ENCODE assay signal across 1 cellular context in the genomic region with DNA sequence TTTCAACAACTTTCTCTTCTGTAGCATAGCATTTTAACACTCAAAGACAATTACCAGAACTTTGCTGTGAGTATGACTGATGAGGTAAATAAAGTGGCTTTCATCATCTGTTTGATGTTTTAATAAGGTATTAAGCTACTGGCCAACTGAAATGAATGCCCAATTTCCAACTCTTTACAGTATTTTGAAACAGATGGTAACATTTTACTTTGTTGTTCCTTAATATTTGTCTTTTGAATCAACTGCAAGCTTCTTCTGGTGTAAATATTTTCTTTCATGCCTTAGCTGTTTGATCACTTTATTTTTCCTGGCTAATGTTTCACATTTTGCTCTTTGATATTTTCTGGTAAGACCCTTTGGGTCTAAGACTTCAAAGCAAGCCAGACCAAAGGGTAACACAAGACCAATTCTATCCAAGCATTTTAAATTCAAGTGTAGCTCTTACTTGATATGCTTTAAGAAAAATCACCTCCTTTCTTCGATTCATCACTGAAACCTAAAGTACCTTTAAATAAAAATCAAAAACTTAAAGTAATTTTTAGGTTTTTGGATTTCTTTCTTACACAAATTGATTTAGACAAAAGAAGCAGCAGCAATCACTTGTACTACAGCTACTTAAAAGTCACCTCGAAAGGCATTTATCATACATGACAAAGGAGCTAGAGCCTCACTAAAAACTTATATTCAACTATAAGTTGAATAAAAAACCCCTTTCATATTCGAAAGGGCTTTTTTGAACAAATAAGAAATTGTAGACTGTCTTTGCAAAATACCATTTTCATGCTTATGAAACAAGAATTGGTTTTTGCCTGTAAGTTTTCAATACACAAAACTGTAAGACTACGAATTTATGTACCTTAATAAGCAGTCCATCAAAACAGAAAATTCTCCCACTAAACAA.
TF ChIP-seq lines count a peak whose summit lies in the region.

No MANE protein-coding gene starts in this region.

TF ChIP-seq in HepG2, 621 proteins besides CTCF, POLR2A, EP300 and RAD21 (continued from another document and continues in another):
- TF ChIP-seq, protein P1, sequence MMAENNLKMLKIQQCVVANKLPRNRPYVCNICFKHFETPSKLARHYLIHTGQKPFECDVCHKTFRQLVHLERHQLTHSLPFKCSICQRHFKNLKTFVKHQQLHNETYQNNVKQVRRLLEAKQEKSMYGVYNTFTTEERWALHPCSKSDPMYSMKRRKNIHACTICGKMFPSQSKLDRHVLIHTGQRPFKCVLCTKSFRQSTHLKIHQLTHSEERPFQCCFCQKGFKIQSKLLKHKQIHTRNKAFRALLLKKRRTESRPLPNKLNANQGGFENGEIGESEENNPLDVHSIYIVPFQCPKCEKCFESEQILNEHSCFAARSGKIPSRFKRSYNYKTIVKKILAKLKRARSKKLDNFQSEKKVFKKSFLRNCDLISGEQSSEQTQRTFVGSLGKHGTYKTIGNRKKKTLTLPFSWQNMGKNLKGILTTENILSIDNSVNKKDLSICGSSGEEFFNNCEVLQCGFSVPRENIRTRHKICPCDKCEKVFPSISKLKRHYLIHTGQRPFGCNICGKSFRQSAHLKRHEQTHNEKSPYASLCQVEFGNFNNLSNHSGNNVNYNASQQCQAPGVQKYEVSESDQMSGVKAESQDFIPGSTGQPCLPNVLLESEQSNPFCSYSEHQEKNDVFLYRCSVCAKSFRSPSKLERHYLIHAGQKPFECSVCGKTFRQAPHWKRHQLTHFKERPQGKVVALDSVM (CRISPR knock-in tag; IDR thresholded peaks at IDR 0.05), result no peak
- no peak for TF ChIP-seq FOXC1 (CRISPR knock-in tag; IDR thresholded peaks at IDR 0.05; ENCODE audit: borderline replicate concordance)
- TF ChIP-seq RORA (CRISPR knock-in tag; IDR thresholded peaks at IDR 0.05), result no peak
- TF ChIP-seq ZNF562 (CRISPR knock-in tag; IDR thresholded peaks at IDR 0.05; ENCODE audit: borderline replicate concordance), result no peak
- no peak for TF ChIP-seq DNMT1 (CRISPR knock-in tag; IDR thresholded peaks at IDR 0.05)
- peak; percentile 100 for TF ChIP-seq TCF7L2 (IDR thresholded peaks at IDR 0.05; ENCODE audit: low read depth, low read length)
- TF ChIP-seq, protein P2, sequence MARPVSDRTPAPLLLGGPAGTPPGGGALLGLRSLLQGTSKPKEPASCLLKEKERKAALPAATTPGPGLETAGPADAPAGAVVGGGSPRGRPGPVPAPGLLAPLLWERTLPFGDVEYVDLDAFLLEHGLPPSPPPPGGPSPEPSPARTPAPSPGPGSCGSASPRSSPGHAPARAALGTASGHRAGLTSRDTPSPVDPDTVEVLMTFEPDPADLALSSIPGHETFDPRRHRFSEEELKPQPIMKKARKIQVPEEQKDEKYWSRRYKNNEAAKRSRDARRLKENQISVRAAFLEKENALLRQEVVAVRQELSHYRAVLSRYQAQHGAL (CRISPR knock-in tag; IDR thresholded peaks at IDR 0.05; ENCODE audit: not compliant biosample characterization), result no peak
- TF ChIP-seq, protein P3, sequence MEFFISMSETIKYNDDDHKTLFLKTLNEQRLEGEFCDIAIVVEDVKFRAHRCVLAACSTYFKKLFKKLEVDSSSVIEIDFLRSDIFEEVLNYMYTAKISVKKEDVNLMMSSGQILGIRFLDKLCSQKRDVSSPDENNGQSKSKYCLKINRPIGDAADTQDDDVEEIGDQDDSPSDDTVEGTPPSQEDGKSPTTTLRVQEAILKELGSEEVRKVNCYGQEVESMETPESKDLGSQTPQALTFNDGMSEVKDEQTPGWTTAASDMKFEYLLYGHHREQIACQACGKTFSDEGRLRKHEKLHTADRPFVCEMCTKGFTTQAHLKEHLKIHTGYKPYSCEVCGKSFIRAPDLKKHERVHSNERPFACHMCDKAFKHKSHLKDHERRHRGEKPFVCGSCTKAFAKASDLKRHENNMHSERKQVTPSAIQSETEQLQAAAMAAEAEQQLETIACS (CRISPR knock-in tag; IDR thresholded peaks at IDR 0.05), result no peak
- TF ChIP-seq NPAS2 (CRISPR knock-in tag; IDR thresholded peaks at IDR 0.05; ENCODE audit: borderline replicate concordance), result no peak
- TF ChIP-seq, protein P4, sequence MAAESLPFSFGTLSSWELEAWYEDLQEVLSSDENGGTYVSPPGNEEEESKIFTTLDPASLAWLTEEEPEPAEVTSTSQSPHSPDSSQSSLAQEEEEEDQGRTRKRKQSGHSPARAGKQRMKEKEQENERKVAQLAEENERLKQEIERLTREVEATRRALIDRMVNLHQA (CRISPR knock-in tag; IDR thresholded peaks at IDR 0.05), result peak; percentile 78; the same call in 1 of the 2 replicates
- peak; percentile 50; the same call in 1 of the 2 replicates for TF ChIP-seq SP5 (CRISPR knock-in tag; IDR thresholded peaks at IDR 0.05; ENCODE audit: borderline replicate concordance, low read depth)
- TF ChIP-seq, protein P5, sequence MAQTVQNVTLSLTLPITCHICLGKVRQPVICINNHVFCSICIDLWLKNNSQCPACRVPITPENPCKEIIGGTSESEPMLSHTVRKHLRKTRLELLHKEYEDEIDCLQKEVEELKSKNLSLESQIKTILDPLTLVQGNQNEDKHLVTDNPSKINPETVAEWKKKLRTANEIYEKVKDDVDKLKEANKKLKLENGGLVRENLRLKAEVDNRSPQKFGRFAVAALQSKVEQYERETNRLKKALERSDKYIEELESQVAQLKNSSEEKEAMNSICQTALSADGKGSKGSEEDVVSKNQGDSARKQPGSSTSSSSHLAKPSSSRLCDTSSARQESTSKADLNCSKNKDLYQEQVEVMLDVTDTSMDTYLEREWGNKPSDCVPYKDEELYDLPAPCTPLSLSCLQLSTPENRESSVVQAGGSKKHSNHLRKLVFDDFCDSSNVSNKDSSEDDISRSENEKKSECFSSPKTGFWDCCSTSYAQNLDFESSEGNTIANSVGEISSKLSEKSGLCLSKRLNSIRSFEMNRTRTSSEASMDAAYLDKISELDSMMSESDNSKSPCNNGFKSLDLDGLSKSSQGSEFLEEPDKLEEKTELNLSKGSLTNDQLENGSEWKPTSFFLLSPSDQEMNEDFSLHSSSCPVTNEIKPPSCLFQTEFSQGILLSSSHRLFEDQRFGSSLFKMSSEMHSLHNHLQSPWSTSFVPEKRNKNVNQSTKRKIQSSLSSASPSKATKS (CRISPR knock-in tag; IDR thresholded peaks at IDR 0.05), result no peak
- peak; percentile 86 for TF ChIP-seq SMAD3 (CRISPR knock-in tag; IDR thresholded peaks at IDR 0.05)
- no peak for TF ChIP-seq ZC3H13 (CRISPR knock-in tag; IDR thresholded peaks at IDR 0.05)
- no peak for TF ChIP-seq ZNF766 (CRISPR knock-in tag; IDR thresholded peaks at IDR 0.05; ENCODE audit: borderline replicate concordance)
- TF ChIP-seq GLI4 (CRISPR knock-in tag; IDR thresholded peaks at IDR 0.05; ENCODE audit: borderline replicate concordance), result no peak
- no peak for TF ChIP-seq CCDC6 (CRISPR knock-in tag; IDR thresholded peaks at IDR 0.05)
- TF ChIP-seq, protein P6, sequence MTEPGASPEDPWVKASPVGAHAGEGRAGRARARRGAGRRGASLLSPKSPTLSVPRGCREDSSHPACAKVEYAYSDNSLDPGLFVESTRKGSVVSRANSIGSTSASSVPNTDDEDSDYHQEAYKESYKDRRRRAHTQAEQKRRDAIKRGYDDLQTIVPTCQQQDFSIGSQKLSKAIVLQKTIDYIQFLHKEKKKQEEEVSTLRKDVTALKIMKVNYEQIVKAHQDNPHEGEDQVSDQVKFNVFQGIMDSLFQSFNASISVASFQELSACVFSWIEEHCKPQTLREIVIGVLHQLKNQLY (CRISPR knock-in tag; IDR thresholded peaks at IDR 0.05), result peak; percentile 63; the same call in 1 of the 2 replicates
- TF ChIP-seq, protein P7, sequence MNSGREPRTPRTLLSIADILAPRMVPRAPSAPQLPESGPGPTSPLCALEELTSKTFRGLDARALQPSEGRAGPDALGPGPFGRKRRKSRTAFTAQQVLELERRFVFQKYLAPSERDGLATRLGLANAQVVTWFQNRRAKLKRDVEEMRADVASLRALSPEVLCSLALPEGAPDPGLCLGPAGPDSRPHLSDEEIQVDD (CRISPR knock-in tag; IDR thresholded peaks at IDR 0.05; ENCODE audit: borderline replicate concordance), result no peak
- TF ChIP-seq, protein P8, sequence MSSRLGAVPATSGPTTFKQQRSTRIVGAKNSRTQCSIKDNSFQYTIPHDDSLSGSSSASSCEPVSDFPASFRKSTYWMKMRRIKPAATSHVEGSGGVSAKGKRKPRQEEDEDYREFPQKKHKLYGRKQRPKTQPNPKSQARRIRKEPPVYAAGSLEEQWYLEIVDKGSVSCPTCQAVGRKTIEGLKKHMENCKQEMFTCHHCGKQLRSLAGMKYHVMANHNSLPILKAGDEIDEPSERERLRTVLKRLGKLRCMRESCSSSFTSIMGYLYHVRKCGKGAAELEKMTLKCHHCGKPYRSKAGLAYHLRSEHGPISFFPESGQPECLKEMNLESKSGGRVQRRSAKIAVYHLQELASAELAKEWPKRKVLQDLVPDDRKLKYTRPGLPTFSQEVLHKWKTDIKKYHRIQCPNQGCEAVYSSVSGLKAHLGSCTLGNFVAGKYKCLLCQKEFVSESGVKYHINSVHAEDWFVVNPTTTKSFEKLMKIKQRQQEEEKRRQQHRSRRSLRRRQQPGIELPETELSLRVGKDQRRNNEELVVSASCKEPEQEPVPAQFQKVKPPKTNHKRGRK (CRISPR knock-in tag; IDR thresholded peaks at IDR 0.05), result no peak
- TF ChIP-seq SOX13 (IDR thresholded peaks at IDR 0.05), result peak; percentile 69
- TF ChIP-seq SOX13 (CRISPR knock-in tag; conservative IDR thresholded peaks at IDR 0.05 in 1 of 2, IDR thresholded peaks at IDR 0.05 in 1 of 2), result peak in 1 of 2 experiments; percentile 91; a peak in 2 of 4 replicates
- no peak for TF ChIP-seq ZFYVE20 (CRISPR knock-in tag; IDR thresholded peaks at IDR 0.05; ENCODE audit: borderline replicate concordance, low read depth)
- TF ChIP-seq PCBP2 (optimal IDR thresholded peaks at IDR 0.05; ENCODE audit: low read depth, low read length, poor library complexity, severe bottlenecking), result no peak
- TF ChIP-seq, protein P9, sequence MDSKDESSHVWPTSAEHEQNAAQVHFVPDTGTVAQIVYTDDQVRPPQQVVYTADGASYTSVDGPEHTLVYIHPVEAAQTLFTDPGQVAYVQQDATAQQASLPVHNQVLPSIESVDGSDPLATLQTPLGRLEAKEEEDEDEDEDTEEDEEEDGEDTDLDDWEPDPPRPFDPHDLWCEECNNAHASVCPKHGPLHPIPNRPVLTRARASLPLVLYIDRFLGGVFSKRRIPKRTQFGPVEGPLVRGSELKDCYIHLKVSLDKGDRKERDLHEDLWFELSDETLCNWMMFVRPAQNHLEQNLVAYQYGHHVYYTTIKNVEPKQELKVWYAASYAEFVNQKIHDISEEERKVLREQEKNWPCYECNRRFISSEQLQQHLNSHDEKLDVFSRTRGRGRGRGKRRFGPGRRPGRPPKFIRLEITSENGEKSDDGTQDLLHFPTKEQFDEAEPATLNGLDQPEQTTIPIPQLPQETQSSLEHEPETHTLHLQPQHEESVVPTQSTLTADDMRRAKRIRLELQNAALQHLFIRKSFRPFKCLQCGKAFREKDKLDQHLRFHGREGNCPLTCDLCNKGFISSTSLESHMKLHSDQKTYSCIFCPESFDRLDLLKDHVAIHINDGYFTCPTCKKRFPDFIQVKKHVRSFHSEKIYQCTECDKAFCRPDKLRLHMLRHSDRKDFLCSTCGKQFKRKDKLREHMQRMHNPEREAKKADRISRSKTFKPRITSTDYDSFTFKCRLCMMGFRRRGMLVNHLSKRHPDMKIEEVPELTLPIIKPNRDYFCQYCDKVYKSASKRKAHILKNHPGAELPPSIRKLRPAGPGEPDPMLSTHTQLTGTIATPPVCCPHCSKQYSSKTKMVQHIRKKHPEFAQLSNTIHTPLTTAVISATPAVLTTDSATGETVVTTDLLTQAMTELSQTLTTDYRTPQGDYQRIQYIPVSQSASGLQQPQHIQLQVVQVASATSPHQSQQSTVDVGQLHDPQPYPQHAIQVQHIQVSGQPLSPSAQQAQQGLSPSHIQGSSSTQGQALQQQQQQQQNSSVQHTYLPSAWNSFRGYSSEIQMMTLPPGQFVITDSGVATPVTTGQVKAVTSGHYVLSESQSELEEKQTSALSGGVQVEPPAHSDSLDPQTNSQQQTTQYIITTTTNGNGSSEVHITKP (CRISPR knock-in tag; IDR thresholded peaks at IDR 0.05; ENCODE audit: low read depth), result no peak
- TF ChIP-seq ZBTB21 (CRISPR knock-in tag; IDR thresholded peaks at IDR 0.05), result no peak
- TF ChIP-seq ZNF543 (CRISPR knock-in tag; IDR thresholded peaks at IDR 0.05), result no peak
- TF ChIP-seq ZNF614 (CRISPR knock-in tag; IDR thresholded peaks at IDR 0.05; ENCODE audit: borderline replicate concordance), result peak; percentile 46; the same call in 1 of the 2 replicates
- TF ChIP-seq NR2F2 (IDR thresholded peaks at IDR 0.05; ENCODE audit: borderline replicate concordance, low read depth), result peak; percentile 91
- TF ChIP-seq ZNF530 (CRISPR knock-in tag; IDR thresholded peaks at IDR 0.05; ENCODE audit: low read depth), result no peak
- TF ChIP-seq BCL6 (CRISPR knock-in tag; IDR thresholded peaks at IDR 0.05), result peak; percentile 93
- TF ChIP-seq ZNF713 (CRISPR knock-in tag; IDR thresholded peaks at IDR 0.05), result no peak
- no peak for TF ChIP-seq ARHGAP35 (CRISPR knock-in tag; IDR thresholded peaks at IDR 0.05; ENCODE audit: borderline replicate concordance)
- TF ChIP-seq ZSCAN21 (CRISPR knock-in tag; IDR thresholded peaks at IDR 0.05; ENCODE audit: borderline replicate concordance), result no peak
- TF ChIP-seq ZNF292 (CRISPR knock-in tag; IDR thresholded peaks at IDR 0.05; ENCODE audit: borderline replicate concordance, low read depth), result no peak
- no peak; the same call in 1 of the 2 replicates for TF ChIP-seq NCOA1 (CRISPR knock-in tag; IDR thresholded peaks at IDR 0.05)
- TF ChIP-seq, protein P10, sequence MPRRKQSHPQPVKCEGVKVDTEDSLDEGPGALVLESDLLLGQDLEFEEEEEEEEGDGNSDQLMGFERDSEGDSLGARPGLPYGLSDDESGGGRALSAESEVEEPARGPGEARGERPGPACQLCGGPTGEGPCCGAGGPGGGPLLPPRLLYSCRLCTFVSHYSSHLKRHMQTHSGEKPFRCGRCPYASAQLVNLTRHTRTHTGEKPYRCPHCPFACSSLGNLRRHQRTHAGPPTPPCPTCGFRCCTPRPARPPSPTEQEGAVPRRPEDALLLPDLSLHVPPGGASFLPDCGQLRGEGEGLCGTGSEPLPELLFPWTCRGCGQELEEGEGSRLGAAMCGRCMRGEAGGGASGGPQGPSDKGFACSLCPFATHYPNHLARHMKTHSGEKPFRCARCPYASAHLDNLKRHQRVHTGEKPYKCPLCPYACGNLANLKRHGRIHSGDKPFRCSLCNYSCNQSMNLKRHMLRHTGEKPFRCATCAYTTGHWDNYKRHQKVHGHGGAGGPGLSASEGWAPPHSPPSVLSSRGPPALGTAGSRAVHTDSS (CRISPR knock-in tag; conservative IDR thresholded peaks at IDR 0.05), result no peak
